Comparison of ENCODE assay signal across 1 cellular context in the genomic region with DNA sequence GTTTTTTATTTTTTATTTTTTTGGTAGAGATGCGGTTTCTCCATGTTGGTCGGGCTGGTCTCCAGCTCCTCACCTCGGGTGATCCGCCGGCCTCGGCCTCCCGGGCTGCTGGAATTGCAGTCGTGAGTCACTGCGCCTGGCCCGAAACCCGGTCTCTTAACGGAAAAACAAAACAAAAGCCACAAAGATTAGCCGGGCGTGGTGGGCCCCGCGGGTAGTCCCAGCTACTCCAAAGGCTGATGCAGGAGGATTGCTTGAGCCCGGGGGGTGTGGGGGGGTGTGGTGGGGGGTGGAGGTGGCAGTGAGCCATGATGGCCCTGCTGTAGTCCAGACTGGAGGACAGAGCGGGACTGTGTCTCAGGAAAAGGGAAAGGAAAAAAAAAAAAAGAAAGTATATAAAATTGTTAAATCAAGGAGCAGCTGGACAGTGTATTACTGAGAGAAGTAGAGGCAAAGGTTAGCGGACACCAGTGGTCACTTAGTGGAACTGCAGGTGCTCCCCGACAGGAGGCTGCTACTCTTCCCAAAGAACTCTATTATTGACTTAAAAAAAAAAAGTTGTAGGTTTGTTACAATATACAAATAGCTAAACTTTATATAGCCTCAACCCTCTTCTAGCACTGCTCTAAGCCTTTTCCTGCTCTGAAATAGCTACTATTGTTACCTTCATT.
TF ChIP-seq lines count a peak whose summit lies in the region.

No MANE protein-coding gene starts in this region.

TF ChIP-seq in WTC11, 78 proteins besides CTCF, POLR2A, EP300 and RAD21 (continued from another document):
- TF ChIP-seq, protein P1, sequence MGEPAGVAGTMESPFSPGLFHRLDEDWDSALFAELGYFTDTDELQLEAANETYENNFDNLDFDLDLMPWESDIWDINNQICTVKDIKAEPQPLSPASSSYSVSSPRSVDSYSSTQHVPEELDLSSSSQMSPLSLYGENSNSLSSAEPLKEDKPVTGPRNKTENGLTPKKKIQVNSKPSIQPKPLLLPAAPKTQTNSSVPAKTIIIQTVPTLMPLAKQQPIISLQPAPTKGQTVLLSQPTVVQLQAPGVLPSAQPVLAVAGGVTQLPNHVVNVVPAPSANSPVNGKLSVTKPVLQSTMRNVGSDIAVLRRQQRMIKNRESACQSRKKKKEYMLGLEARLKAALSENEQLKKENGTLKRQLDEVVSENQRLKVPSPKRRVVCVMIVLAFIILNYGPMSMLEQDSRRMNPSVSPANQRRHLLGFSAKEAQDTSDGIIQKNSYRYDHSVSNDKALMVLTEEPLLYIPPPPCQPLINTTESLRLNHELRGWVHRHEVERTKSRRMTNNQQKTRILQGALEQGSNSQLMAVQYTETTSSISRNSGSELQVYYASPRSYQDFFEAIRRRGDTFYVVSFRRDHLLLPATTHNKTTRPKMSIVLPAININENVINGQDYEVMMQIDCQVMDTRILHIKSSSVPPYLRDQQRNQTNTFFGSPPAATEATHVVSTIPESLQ (CRISPR knock-in tag; IDR thresholded peaks at IDR 0.05), result no peak
- TF ChIP-seq ZBTB21 (CRISPR knock-in tag; IDR thresholded peaks at IDR 0.05; ENCODE audit: borderline replicate concordance), result no peak
- TF ChIP-seq, protein P2, sequence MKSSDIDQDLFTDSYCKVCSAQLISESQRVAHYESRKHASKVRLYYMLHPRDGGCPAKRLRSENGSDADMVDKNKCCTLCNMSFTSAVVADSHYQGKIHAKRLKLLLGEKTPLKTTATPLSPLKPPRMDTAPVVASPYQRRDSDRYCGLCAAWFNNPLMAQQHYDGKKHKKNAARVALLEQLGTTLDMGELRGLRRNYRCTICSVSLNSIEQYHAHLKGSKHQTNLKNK (CRISPR knock-in tag; IDR thresholded peaks at IDR 0.05), result no peak
- TF ChIP-seq, protein P3, sequence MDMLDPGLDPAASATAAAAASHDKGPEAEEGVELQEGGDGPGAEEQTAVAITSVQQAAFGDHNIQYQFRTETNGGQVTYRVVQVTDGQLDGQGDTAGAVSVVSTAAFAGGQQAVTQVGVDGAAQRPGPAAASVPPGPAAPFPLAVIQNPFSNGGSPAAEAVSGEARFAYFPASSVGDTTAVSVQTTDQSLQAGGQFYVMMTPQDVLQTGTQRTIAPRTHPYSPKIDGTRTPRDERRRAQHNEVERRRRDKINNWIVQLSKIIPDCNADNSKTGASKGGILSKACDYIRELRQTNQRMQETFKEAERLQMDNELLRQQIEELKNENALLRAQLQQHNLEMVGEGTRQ (CRISPR knock-in tag; IDR thresholded peaks at IDR 0.05), result no peak
- TF ChIP-seq, protein P4, sequence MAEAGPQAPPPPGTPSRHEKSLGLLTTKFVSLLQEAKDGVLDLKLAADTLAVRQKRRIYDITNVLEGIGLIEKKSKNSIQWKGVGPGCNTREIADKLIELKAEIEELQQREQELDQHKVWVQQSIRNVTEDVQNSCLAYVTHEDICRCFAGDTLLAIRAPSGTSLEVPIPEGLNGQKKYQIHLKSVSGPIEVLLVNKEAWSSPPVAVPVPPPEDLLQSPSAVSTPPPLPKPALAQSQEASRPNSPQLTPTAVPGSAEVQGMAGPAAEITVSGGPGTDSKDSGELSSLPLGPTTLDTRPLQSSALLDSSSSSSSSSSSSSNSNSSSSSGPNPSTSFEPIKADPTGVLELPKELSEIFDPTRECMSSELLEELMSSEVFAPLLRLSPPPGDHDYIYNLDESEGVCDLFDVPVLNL (CRISPR knock-in tag; IDR thresholded peaks at IDR 0.05; ENCODE audit: borderline replicate concordance, low read depth), result no peak
- no peak for TF ChIP-seq ZNF121 (CRISPR knock-in tag; IDR thresholded peaks at IDR 0.05)
- no peak for TF ChIP-seq ZNF416 (CRISPR knock-in tag; IDR thresholded peaks at IDR 0.05)
- TF ChIP-seq ZNF317 (CRISPR knock-in tag; IDR thresholded peaks at IDR 0.05; ENCODE audit: borderline replicate concordance, low read depth), result no peak
- no peak for TF ChIP-seq ATF1 (CRISPR knock-in tag; IDR thresholded peaks at IDR 0.05)
- no peak for TF ChIP-seq NR2C2 (CRISPR knock-in tag; IDR thresholded peaks at IDR 0.05)
- TF ChIP-seq EMX1 (CRISPR knock-in tag; IDR thresholded peaks at IDR 0.05), result no peak
- TF ChIP-seq, protein P5, sequence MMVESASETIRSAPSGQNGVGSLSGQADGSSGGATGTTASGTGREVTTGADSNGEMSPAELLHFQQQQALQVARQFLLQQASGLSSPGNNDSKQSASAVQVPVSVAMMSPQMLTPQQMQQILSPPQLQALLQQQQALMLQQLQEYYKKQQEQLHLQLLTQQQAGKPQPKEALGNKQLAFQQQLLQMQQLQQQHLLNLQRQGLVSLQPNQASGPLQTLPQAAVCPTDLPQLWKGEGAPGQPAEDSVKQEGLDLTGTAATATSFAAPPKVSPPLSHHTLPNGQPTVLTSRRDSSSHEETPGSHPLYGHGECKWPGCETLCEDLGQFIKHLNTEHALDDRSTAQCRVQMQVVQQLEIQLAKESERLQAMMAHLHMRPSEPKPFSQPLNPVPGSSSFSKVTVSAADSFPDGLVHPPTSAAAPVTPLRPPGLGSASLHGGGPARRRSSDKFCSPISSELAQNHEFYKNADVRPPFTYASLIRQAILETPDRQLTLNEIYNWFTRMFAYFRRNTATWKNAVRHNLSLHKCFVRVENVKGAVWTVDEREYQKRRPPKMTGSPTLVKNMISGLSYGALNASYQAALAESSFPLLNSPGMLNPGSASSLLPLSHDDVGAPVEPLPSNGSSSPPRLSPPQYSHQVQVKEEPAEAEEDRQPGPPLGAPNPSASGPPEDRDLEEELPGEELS (CRISPR knock-in tag; IDR thresholded peaks at IDR 0.05), result no peak
TF ChIP-seq in WTC11: peak in this region for 0.
